Comparison of ENCODE assay signal across 8 cellular contexts in genomic region chr5:180811623-180812119, GRCh38. TPM values are rescaled to one million over a fixed set of nuclear protein-coding genes. Genes with fewer than 3 reads are reported as not detected.
DNase-seq lines count a peak whose midpoint lies in the region; ATAC-seq and TF ChIP-seq lines count a peak whose summit lies in the region.

No MANE protein-coding gene starts in this region.

- peaks cover 5% of the 10 kb centered on the region; the same call in 1 of the 2 replicates for H3K36me3 ChIP-seq in HUES48 (ENCODE audit: control insufficient read depth, insufficient read depth, low read length)
- no peaks in the 10 kb centered on the region for H3K36me3 ChIP-seq in naive thymus-derived CD4-positive, alpha-beta T cell (ENCODE audit: control insufficient read depth in 2 of 3, insufficient read depth in 3 of 3, low read length in 3 of 3)

- no peak for ATAC-seq in naive thymus-derived CD4-positive, alpha-beta T cell
- ATAC-seq in GM21786 (IDR thresholded peaks at IDR 0.05; ENCODE audit: unreplicated experiment), result no peak
- ATAC-seq in GM18861 (IDR thresholded peaks at IDR 0.05; ENCODE audit: unreplicated experiment), result no peak

- H3K4me3 ChIP-seq in AG10803 (ENCODE audit: low read length) (peak overlapping the region; percentile 92; the same call in 1 of the 2 replicates), HUES48 (ENCODE audit: low read depth, low read length) (peak overlapping the region; percentile 89; the same call in 1 of the 2 replicates)
- H3K4me3 ChIP-seq in naive thymus-derived CD4-positive, alpha-beta T cell (ENCODE audit: low read length), result peak overlapping the region; percentile 88

- peaks cover 18% of the 10 kb centered on the region for H3K36me3 Mint-ChIP-seq in brain
- peaks cover 0 to 24% (median 3%) of the 10 kb centered on the region in 5 donors for H3K36me3 Mint-ChIP-seq in naive thymus-derived CD4-positive, alpha-beta T cell

- intact Hi-C loops in naive thymus-derived CD4-positive, alpha-beta T cell (cut with micrococcal nuclease), result loop anchor here (2.0 kb wide), 4 partner anchors 349 to 1253 kb away; partner anchors contain the start of genes TRIM52 (in 2 of the 2) and HNRNPH1 (in 1 of the 2)

- H3K27ac ChIP-seq in HUES48 (ENCODE audit: low read depth, low read length), result no peak overlapping the region
- H3K27ac ChIP-seq in naive thymus-derived CD4-positive, alpha-beta T cell (ENCODE audit: low read depth, low read length), result peak overlapping the region; percentile 96

- H3K27ac Mint-ChIP-seq in brain, result peak overlapping the region; percentile 96 to 100 (median 97)
- peak overlapping the region; percentile 91 to 99 (median 94) for H3K27ac Mint-ChIP-seq in naive thymus-derived CD4-positive, alpha-beta T cell

- POLR2A ChIA-PET in naive thymus-derived CD4-positive, alpha-beta T cell (lab: Charles Lee), result interaction anchor here (0.9 to 9.2 kb wide), 4 partner anchors 9 to 401 kb away, joined by 3 to 167 read pairs (median 70); partner anchors contain the start of gene MGAT1

- peaks cover 12% of the 10 kb centered on the region for H3K27me3 Mint-ChIP-seq in brain
- H3K27me3 Mint-ChIP-seq in naive thymus-derived CD4-positive, alpha-beta T cell, result peaks cover 0 to 5% (median 0%) of the 10 kb centered on the region in 5 donors

- no peaks in the 10 kb centered on the region for H3K27me3 ChIP-seq in HUES48 (ENCODE audit: control insufficient read depth, insufficient read depth, low read length)
- H3K27me3 ChIP-seq in naive thymus-derived CD4-positive, alpha-beta T cell (ENCODE audit: control insufficient read depth in 2 of 2, insufficient read depth in 2 of 2, low read length in 2 of 2), result no peaks in the 10 kb centered on the region

- TF ChIP-seq CTCF in AG10803 (conservative IDR thresholded peaks at IDR 0.05; ENCODE audit: low read length), result no peak
- no peak for TF ChIP-seq CTCF in brain (conservative IDR thresholded peaks at IDR 0.05)

- H3K9me3 Mint-ChIP-seq in brain, result peaks cover 0 to 3% (median 0%) of the 10 kb centered on the region in 5 experiments
- H3K9me3 Mint-ChIP-seq in naive thymus-derived CD4-positive, alpha-beta T cell, result peaks cover 0 to 5% (median 0%) of the 10 kb centered on the region in 11 donors

- H3K4me1 ChIP-seq in HUES48 (ENCODE audit: control insufficient read depth, insufficient read depth, low read length), result peaks cover 24% of the 10 kb centered on the region
- peaks cover 39% of the 10 kb centered on the region in 2 donors for H3K4me1 ChIP-seq in naive thymus-derived CD4-positive, alpha-beta T cell (ENCODE audit: control insufficient read depth in 2 of 2, insufficient read depth in 2 of 2, low read length in 2 of 2)

- peak overlapping the region; percentile 82 to 94 (median 87) for H3K4me3 Mint-ChIP-seq in brain
- H3K4me3 Mint-ChIP-seq in naive thymus-derived CD4-positive, alpha-beta T cell, result peak overlapping the region; percentile 83 to 99 (median 91)

- DNase-seq in AG10803 (ENCODE audit: low read depth) (no peak), NCI-H1092 (lab: John Stamatoyannopoulos, UW) (no peak), NCI-H2081 (lab: John Stamatoyannopoulos, UW) (no peak)
- no peak for DNase-seq in naive thymus-derived CD4-positive, alpha-beta T cell

- no peaks in the 10 kb centered on the region for H3K9me3 ChIP-seq in HUES48 (ENCODE audit: control insufficient read depth, insufficient read depth, low read length)
- H3K9me3 ChIP-seq in naive thymus-derived CD4-positive, alpha-beta T cell (ENCODE audit: control insufficient read depth in 2 of 3, low read length in 3 of 3), result no peaks in the 10 kb centered on the region

- no peak overlapping the region for H3K9ac ChIP-seq in HUES48 (ENCODE audit: low read depth, low read length)

- CTCF ChIA-PET in naive thymus-derived CD4-positive, alpha-beta T cell (lab: Charles Lee), result interaction anchor here (2.2 to 2.9 kb wide), 2 partner anchors 8 to 18 kb away, joined by 9 read pairs; no protein-coding TSS in a partner anchor

- peaks cover 59% of the 10 kb centered on the region for H3K4me1 Mint-ChIP-seq in brain
- peaks cover 48 to 83% (median 74%) of the 10 kb centered on the region in 7 donors for H3K4me1 Mint-ChIP-seq in naive thymus-derived CD4-positive, alpha-beta T cell

RNA-seq across cellular contexts. Expression of gene MGAT1, which starts 9.1 kb away (rescaled TPM):
- 48.6 TPM for polyA plus RNA-seq in brain (ENCODE audit: insufficient read depth, low read depth, low replicate concordance)
- total RNA-seq in naive thymus-derived CD4-positive, alpha-beta T cell, result 100 to 1,000 TPM; 101 to 206 (median 196) TPM
- polyA plus RNA-seq in naive thymus-derived CD4-positive, alpha-beta T cell, result 100 to 1,000 TPM in 1 of 2 donors, 10 to 100 TPM in 1; 98.6 to 178 TPM

RNA-seq across cellular contexts. Expression of gene ZFP62, which starts 49.4 kb away (rescaled TPM):
- polyA plus RNA-seq in brain (ENCODE audit: insufficient read depth, low read depth, low replicate concordance), result 17.6 TPM
- total RNA-seq in naive thymus-derived CD4-positive, alpha-beta T cell, result 10 to 100 TPM; 25.9 to 80.4 (median 36.4) TPM
- polyA plus RNA-seq in naive thymus-derived CD4-positive, alpha-beta T cell, result 10 to 100 TPM; 24.9 to 28.6 TPM
